In the genomic region with DNA sequence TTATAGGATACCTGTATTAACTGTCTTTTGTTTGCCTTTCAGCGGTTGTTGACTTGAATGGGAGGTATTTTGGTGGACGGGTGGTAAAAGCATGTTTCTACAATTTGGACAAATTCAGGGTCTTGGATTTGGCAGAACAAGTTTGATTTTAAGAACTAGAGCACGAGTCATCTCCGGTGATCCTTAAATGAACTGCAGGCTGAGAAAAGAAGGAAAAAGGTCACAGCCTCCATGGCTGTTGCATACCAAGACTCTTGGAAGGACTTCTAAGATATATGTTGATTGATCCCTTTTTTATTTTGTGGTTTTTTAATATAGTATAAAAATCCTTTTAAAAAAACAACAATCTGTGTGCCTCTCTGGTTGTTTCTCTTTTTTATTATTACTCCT, we compare ENCODE assay signal across 19 cellular contexts. TPM values are rescaled to one million over a fixed set of nuclear protein-coding genes. Genes with fewer than 3 reads are reported as not detected.
DNase-seq lines count a peak whose midpoint lies in the region; TF ChIP-seq lines count a peak whose summit lies in the region.
"Had no signal": no experiment of that assay in that cellular context is flagged by ENCODE, and none has a peak within 500 bp of the region (broad histone marks: within the 10 kb centered on the region; RNA-seq: fewer than 3 reads in every experiment).

No MANE protein-coding gene starts in this region.

- peaks cover 13% of the 10 kb centered on the region for H3K4me1 Mint-ChIP-seq in activated naive CD4-positive, alpha-beta T cell treated with anti-CD3 and anti-CD28 coated beads, Interleukin-2, amount 50 U/mL, for 24 hours

- no peaks in the 10 kb centered on the region for H3K27me3 ChIP-seq in adrenal gland
- H3K27me3 ChIP-seq in WERI-Rb-1 (ENCODE audit: insufficient read depth, low read depth, severe bottlenecking), result no peaks in the 10 kb centered on the region
- H3K27me3 ChIP-seq in ovary, result no peaks in the 10 kb centered on the region
- H3K27me3 ChIP-seq: Peyer's patch had no signal

- peaks cover 0 to 18% of the 10 kb centered on the region in 2 donors for H3K4me1 ChIP-seq in adrenal gland (replicated peaks in 1 of 2)
- H3K4me1 ChIP-seq in ovary (ENCODE audit: insufficient read depth), result no peaks in the 10 kb centered on the region
- H3K4me1 ChIP-seq: Peyer's patch had no signal

- H3K36me3 Mint-ChIP-seq in activated naive CD4-positive, alpha-beta T cell treated with anti-CD3 and anti-CD28 coated beads, Interleukin-2, amount 50 U/mL, for 24 hours, result peaks cover 23% of the 10 kb centered on the region

- no peak for TF ChIP-seq CTCF in adrenal gland (IDR thresholded peaks at IDR 0.05)
- TF ChIP-seq CTCF in foreskin fibroblast (IDR thresholded peaks at IDR 0.05; ENCODE audit: low read depth, low read length), result no peak
- no peak for TF ChIP-seq CTCF in WERI-Rb-1 (IDR thresholded peaks at IDR 0.05; ENCODE audit: low read depth, low read length)
- TF ChIP-seq CTCF in ovary (IDR thresholded peaks at IDR 0.05), result no peak

- 52 to 64% (median 61%) methylated on average over 4 of the region's 4 CpGs for WGBS in adrenal gland, 4 donors
- 59 to 70% (median 69%) methylated on average over 4 of the region's 4 CpGs for WGBS in ovary, 3 donors

- peaks cover 0 to 60% of the 10 kb centered on the region in 2 donors for H3K36me3 ChIP-seq in adrenal gland (replicated peaks in 1 of 2)
- H3K36me3 ChIP-seq in WERI-Rb-1, result peaks cover 14% of the 10 kb centered on the region
- H3K36me3 ChIP-seq in ovary, result no peaks in the 10 kb centered on the region

- H3K4me3 Mint-ChIP-seq in activated naive CD4-positive, alpha-beta T cell treated with anti-CD3 and anti-CD28 coated beads, Interleukin-2, amount 50 U/mL, for 24 hours, result no peak overlapping the region
- H3K4me3 Mint-ChIP-seq: activated CD8-positive, alpha-beta memory T cell treated with anti-CD3 and anti-CD28 coated beads, Interleukin-2, amount 10 ng/mL, durations not matched to agents 7 days and 5 days; CD4-positive, alpha-beta T cell; natural killer cell treated with Interleukin-12 subunit alpha and Interleukin-12 subunit beta and Interleukin-15 and Interleukin-18, amount 100 ng/mL, for 72 hours; stimulated activated naive CD8-positive, alpha-beta T cell treated with anti-CD3 and anti-CD28 coated beads, Interleukin-15, Interleukin-2, amounts not matched to agents 100 ng/mL and 50 ng/mL, for 24 hours had no signal

- TF ChIP-seq POLR2A in adrenal gland (IDR thresholded peaks at IDR 0.05) (no peak), ovary (IDR thresholded peaks at IDR 0.05) (no peak)

- no peaks in the 10 kb centered on the region for H3K27me3 Mint-ChIP-seq in activated naive CD4-positive, alpha-beta T cell treated with anti-CD3 and anti-CD28 coated beads, Interleukin-2, amount 50 U/mL, for 24 hours
- H3K27me3 Mint-ChIP-seq: activated CD8-positive, alpha-beta memory T cell treated with anti-CD3 and anti-CD28 coated beads, Interleukin-2, amount 10 ng/mL, durations not matched to agents 7 days and 5 days; CD4-positive, alpha-beta T cell; natural killer cell treated with Interleukin-12 subunit alpha and Interleukin-12 subunit beta and Interleukin-15 and Interleukin-18, amount 100 ng/mL, for 72 hours; stimulated activated naive CD8-positive, alpha-beta T cell treated with anti-CD3 and anti-CD28 coated beads, Interleukin-15, Interleukin-2, amounts not matched to agents 100 ng/mL and 50 ng/mL, for 24 hours; T-cell had no signal

- no peak for TF ChIP-seq EP300 in ovary (IDR thresholded peaks at IDR 0.05)

- no peak for DNase-seq in activated naive CD4-positive, alpha-beta T cell (lab: John Stamatoyannopoulos, UW)
- DNase-seq in adrenal gland, result no peak
- DNase-seq in foreskin fibroblast, result peak; percentile 20 to 56
- no peak for DNase-seq in substantia nigra (lab: John Stamatoyannopoulos, UW)
- no peak for DNase-seq in WERI-Rb-1
- no peak for DNase-seq in ovary
- no peak for DNase-seq in NCI-H526 (lab: John Stamatoyannopoulos, UW)
- DNase-seq: activated CD8-positive, alpha-beta memory T cell treated with anti-CD3 and anti-CD28 coated beads, Interleukin-2, amount 10 ng/mL, durations not matched to agents 7 days and 5 days; CD4-positive, alpha-beta T cell; mammary epithelial cell; NCI-H774; T-cell had no signal

- H3K9me3 Mint-ChIP-seq in activated naive CD4-positive, alpha-beta T cell treated with anti-CD3 and anti-CD28 coated beads, Interleukin-2, amount 50 U/mL, for 24 hours, result no peaks in the 10 kb centered on the region
- H3K9me3 Mint-ChIP-seq: CD4-positive, alpha-beta T cell; natural killer cell treated with Interleukin-12 subunit alpha and Interleukin-12 subunit beta and Interleukin-15 and Interleukin-18, amount 100 ng/mL, for 72 hours; stimulated activated naive CD8-positive, alpha-beta T cell treated with anti-CD3 and anti-CD28 coated beads, Interleukin-15, Interleukin-2, amounts not matched to agents 100 ng/mL and 50 ng/mL, for 24 hours; T-cell had no signal

- H3K27ac Mint-ChIP-seq in activated naive CD4-positive, alpha-beta T cell treated with anti-CD3 and anti-CD28 coated beads, Interleukin-2, amount 50 U/mL, for 24 hours, result peak overlapping the region; percentile 46
- H3K27ac Mint-ChIP-seq: activated CD8-positive, alpha-beta memory T cell treated with anti-CD3 and anti-CD28 coated beads, Interleukin-2, amount 10 ng/mL, durations not matched to agents 7 days and 5 days had no signal

- peak overlapping the region; percentile 11 to 84 (median 61) for H3K27ac ChIP-seq in adrenal gland
- peak overlapping the region; percentile 64 for H3K27ac ChIP-seq in substantia nigra (ENCODE audit: low read depth, low read length, poor library complexity, severe bottlenecking)
- H3K27ac ChIP-seq in WERI-Rb-1, result no peak overlapping the region
- peak overlapping the region in 1 of 2 donors; percentile 16 for H3K27ac ChIP-seq in ovary
- H3K27ac ChIP-seq: HL-60, Peyer's patch had no signal

- intact Hi-C loops in adrenal gland (cut with DNase I), result loop anchor here in 1 of 2 donors (10.0 kb wide), 1 partner anchor 99 kb away; no protein-coding TSS in a partner anchor
- intact Hi-C loops in ovary (cut with DNase I), result loop anchor here in 3 of 4 donors (5.0 to 10.0 kb wide), 3 partner anchors 87 to 287 kb away; partner anchors contain the start of gene PFKFB3 (in 3 of the 3)

- H3K4me3 ChIP-seq in adrenal gland (no peak overlapping the region), foreskin fibroblast (ENCODE audit: low read depth in 1 of 2, low read length in 2 of 2) (no peak overlapping the region), WERI-Rb-1 (ENCODE audit: low read depth, low read length) (no peak overlapping the region), ovary (no peak overlapping the region)
- H3K4me3 ChIP-seq: Peyer's patch had no signal

- no peaks in the 10 kb centered on the region for H3K9me3 ChIP-seq in adrenal gland (replicated peaks in 1 of 3)
- H3K9me3 ChIP-seq in WERI-Rb-1 (ENCODE audit: severe bottlenecking), result no peaks in the 10 kb centered on the region
- no peaks in the 10 kb centered on the region for H3K9me3 ChIP-seq in ovary
- H3K9me3 ChIP-seq: Peyer's patch had no signal

RNA-seq across cellular contexts. Expression of gene RBM17, which starts 26.6 kb away (rescaled TPM):
- total RNA-seq in adrenal gland (10 to 100 TPM; 31.9 to 72.1 (median 60.6) TPM), ovary (10 to 100 TPM; 56.2 to 89.7 (median 70.3) TPM)
- polyA plus RNA-seq in adrenal gland (100 to 1,000 TPM in 2 of 3 donors, 10 to 100 TPM in 1; 92.4 to 123 (median 101) TPM), ovary (10 to 100 TPM; 62.1 to 94.4 TPM)

RNA-seq across cellular contexts. Expression of gene IL2RA, which starts 53.2 kb away (rescaled TPM):
- 10 to 100 TPM in 3 of 8 donors, 1 to 10 TPM in 3, under 1 TPM in 2; 0.14 to 57.9 (median 6.9) TPM for total RNA-seq in adrenal gland
- polyA plus RNA-seq in adrenal gland, result 1 to 10 TPM in 2 of 3 donors, under 1 TPM in 1; 0.24 to 1.7 (median 1.3) TPM
- 1 to 10 TPM in 2 of 7 donors, under 1 TPM in 3, not detected in 2; 0.13 to 1.3 (median 0.90) TPM for total RNA-seq in ovary
- 1 to 10 TPM in 1 of 2 donors, under 1 TPM in 1; 0.07 to 5.2 TPM for polyA plus RNA-seq in ovary
- total RNA-seq: frontal cortex, mammary epithelial cell, pulmonary artery endothelial cell had no signal
- polyA plus RNA-seq: mammary epithelial cell had no signal

Comparison
In these comparisons a context has a peak if more than half of its experiments do, and no peak if none do; other contexts are left out.
1. DNase-seq: peak in foreskin fibroblast (2 of 2); none in activated naive CD4-positive, alpha-beta T cell (0 of 4), adrenal gland (0 of 7), substantia nigra (0 of 49), WERI-Rb-1 (single experiment), ovary (0 of 5) and NCI-H526 (0 of 2).